In genomic region chr3:151232403-151232802, GRCh38 we compare ENCODE assay signal across 6 cellular contexts. TPM values are rescaled to one million over a fixed set of nuclear protein-coding genes. Genes with fewer than 3 reads are reported as not detected.
"Had no signal": no experiment of that assay in that cellular context is flagged by ENCODE, and none has a peak within 500 bp of the region (broad histone marks: within the 10 kb centered on the region; RNA-seq: fewer than 3 reads in every experiment).

No MANE protein-coding gene starts in this region.

RNA-seq across cellular contexts. Expression of gene GPR171, which starts 29.4 kb away (rescaled TPM):
- total RNA-seq: GM23338, H1, H9, HepG2, HFFc6, HT1080 had no signal
- polyA plus RNA-seq: H1, HepG2 had no signal

RNA-seq across cellular contexts. Expression of gene P2RY14, which starts 45.9 kb away (rescaled TPM):
- total RNA-seq: GM23338, H1, H9, HepG2, HFFc6, HT1080 had no signal
- polyA plus RNA-seq: H1, HepG2 had no signal
